Comparison of ENCODE assay signal across 9 cellular contexts in the genomic region with DNA sequence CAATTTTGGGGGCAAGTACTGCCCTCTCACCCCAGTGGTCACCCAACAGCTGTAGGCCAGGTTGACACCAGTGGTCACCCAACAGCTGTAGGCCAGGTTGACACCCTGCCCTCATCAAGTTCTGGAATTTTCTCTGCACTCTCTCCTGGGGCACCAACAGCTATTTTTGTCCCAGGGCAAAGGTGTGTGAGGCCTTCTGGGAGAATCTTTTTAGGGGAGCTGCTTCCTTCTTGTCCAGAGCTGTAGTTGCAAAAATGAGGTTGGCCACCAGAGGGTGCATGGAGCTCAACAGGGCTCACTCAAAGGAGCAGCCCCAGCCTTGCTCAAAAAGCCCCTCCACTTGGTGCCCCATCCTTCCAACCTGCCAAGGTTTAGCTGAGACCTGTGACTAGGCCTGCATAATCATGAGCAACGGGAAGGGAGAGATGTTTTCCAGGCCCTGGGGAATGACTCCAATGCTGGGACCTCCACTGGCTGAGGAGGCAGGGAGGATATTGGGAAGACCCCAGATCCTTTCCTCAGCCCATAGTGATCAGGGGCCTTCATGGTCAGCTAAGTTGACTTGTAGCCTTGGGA. TPM values are rescaled to one million over a fixed set of nuclear protein-coding genes. Genes with fewer than 3 reads are reported as not detected.
DNase-seq lines count a peak whose midpoint lies in the region; ATAC-seq and TF ChIP-seq lines count a peak whose summit lies in the region.
"Had no signal": no experiment of that assay in that cellular context is flagged by ENCODE, and none has a peak within 500 bp of the region (broad histone marks: within the 10 kb centered on the region; RNA-seq: fewer than 3 reads in every experiment).

No MANE protein-coding gene starts in this region.

- DNase-seq in NCI-H510A treated with DMSO at 0.1 percent for 48 hours (lab: John Stamatoyannopoulos, UW) (peak; percentile 31), NCI-H510A (lab: John Stamatoyannopoulos, UW) (no peak), NCI-H82 treated with DMSO at 0.1 percent for 48 hours (lab: John Stamatoyannopoulos, UW; ENCODE audit: unreplicated experiment) (peak; percentile 1), epithelial cell of esophagus (ENCODE audit: low read depth) (peak; percentile 76), neural crest cell (ENCODE audit: low read depth, low spot score) (peak; percentile 88), superior temporal gyrus (ENCODE audit: extremely low spot score) (peak; percentile 81)
- DNase-seq in activated CD8-positive, alpha-beta memory T cell treated with anti-CD3 and anti-CD28 coated beads, Interleukin-2, amount 50 U/mL, for 24 hours (ENCODE audit: extremely low read depth) = peak; percentile 63

- peaks cover 3% of the 10 kb centered on the region for H3K36me3 Mint-ChIP-seq in neural crest cell (ENCODE audit: low read depth)

- TF ChIP-seq CTCF in epithelial cell of esophagus (IDR thresholded peaks at IDR 0.05; ENCODE audit: insufficient read depth, low read depth, low read length, missing control alignments) = peak; percentile 87
- TF ChIP-seq CTCF in neural crest cell (conservative IDR thresholded peaks at IDR 0.05) = peak; percentile 81

- H3K4me3 ChIP-seq in epithelial cell of esophagus (ENCODE audit: low read length) = no peak overlapping the region

- H3K9me3 Mint-ChIP-seq in neural crest cell = peaks cover 13% of the 10 kb centered on the region

- no peak overlapping the region for H3K4me3 Mint-ChIP-seq in neural crest cell

- peak; percentile 83 for ATAC-seq in HG03066 (IDR thresholded peaks at IDR 0.05; ENCODE audit: low read depth, unreplicated experiment)

- no peaks in the 10 kb centered on the region for H3K4me1 Mint-ChIP-seq in neural crest cell

- no peak overlapping the region for H3K27ac Mint-ChIP-seq in neural crest cell (ENCODE audit: unreplicated experiment)

- H3K27me3 Mint-ChIP-seq in neural crest cell (ENCODE audit: low read depth) = no peaks in the 10 kb centered on the region

RNA-seq across cellular contexts. Expression of gene P4HA2, which starts 10.6 kb away (rescaled TPM):
- 10.8 and 11.3 TPM in 2 replicates for total RNA-seq in neural crest cell

RNA-seq across cellular contexts. Expression of gene PDLIM4, which starts 19.2 kb away (rescaled TPM):
- total RNA-seq in neural crest cell = 37.4 and 38.0 TPM in 2 replicates
- total RNA-seq: mononuclear cell had no signal

RNA-seq across cellular contexts. Expression of gene SLC22A4, which starts 55.9 kb away (rescaled TPM):
- total RNA-seq in neural crest cell = 0.47 and 0.68 TPM in 2 replicates
